ENCODE assay signal across 8 cellular contexts in genomic region chr1:205791568-205792180, GRCh38. TPM values are rescaled to one million over a fixed set of nuclear protein-coding genes. Genes with fewer than 3 reads are reported as not detected.
DNase-seq lines count a peak whose midpoint lies in the region; ATAC-seq lines count a peak whose summit lies in the region.

No MANE protein-coding gene starts in this region.

- no peaks in the 10 kb centered on the region for H3K9me3 Mint-ChIP-seq in activated CD4-positive, alpha-beta T cell treated with anti-CD3 and anti-CD28 coated beads for 36 hours (ENCODE audit: low read depth)

- no peaks in the 10 kb centered on the region for H3K9me3 ChIP-seq in mesenchymal stem cell (ENCODE audit: control insufficient read depth, low read length)

- no peak overlapping the region for H3K4me3 ChIP-seq in mesenchymal stem cell (ENCODE audit: insufficient read depth in 1 of 2, low read depth in 1 of 2, low read length in 2 of 2)

- peak; percentile 83 for DNase-seq in DMS53 (lab: John Stamatoyannopoulos, UW)
- peak; percentile 73 for DNase-seq in NCI-H2196 (lab: John Stamatoyannopoulos, UW; ENCODE audit: unreplicated experiment)
- peak; percentile 75 for DNase-seq in activated CD4-positive, alpha-beta T cell treated with anti-CD3 and anti-CD28 coated beads for 36 hours
- DNase-seq in ecto neural progenitor cell (ENCODE audit: low spot score): peak; percentile 76
- DNase-seq in mesenchymal stem cell: peak; percentile 52
- DNase-seq in stimulated activated naive CD8-positive, alpha-beta T cell treated with anti-CD3 and anti-CD28 coated beads, Interleukin-15, Interleukin-2, amounts not matched to agents 100 U/mL and 50 U/mL, for 24 hours: peak; percentile 64

- ATAC-seq in HG02571 (IDR thresholded peaks at IDR 0.05; ENCODE audit: unreplicated experiment): peak; percentile 69
- peak; percentile 99 for ATAC-seq in activated CD4-positive, alpha-beta T cell treated with anti-CD3 and anti-CD28 coated beads for 36 hours
- peak; percentile 88 for ATAC-seq in stimulated activated naive CD8-positive, alpha-beta T cell treated with anti-CD3 and anti-CD28 coated beads, Interleukin-15, Interleukin-2, amounts not matched to agents 100 U/mL and 50 U/mL, for 24 hours
- no peak for ATAC-seq in GM21390 (IDR thresholded peaks at IDR 0.05; ENCODE audit: unreplicated experiment)

- no peaks in the 10 kb centered on the region for H3K4me1 ChIP-seq in mesenchymal stem cell (ENCODE audit: control insufficient read depth, insufficient read depth, low read depth, low read length)

- H3K27me3 Mint-ChIP-seq in activated CD4-positive, alpha-beta T cell treated with anti-CD3 and anti-CD28 coated beads for 36 hours: no peaks in the 10 kb centered on the region

- no peak overlapping the region for H2BK12ac ChIP-seq in mesenchymal stem cell (ENCODE audit: low read length in 2 of 2)

- no peaks in the 10 kb centered on the region for H3K4me1 Mint-ChIP-seq in activated CD4-positive, alpha-beta T cell treated with anti-CD3 and anti-CD28 coated beads for 36 hours

- H3K18ac ChIP-seq in mesenchymal stem cell (ENCODE audit: low read depth in 1 of 2, low read length in 2 of 2): no peak overlapping the region

- no peak overlapping the region for H3K9ac ChIP-seq in mesenchymal stem cell (ENCODE audit: low read length)

- no peak overlapping the region for H2AK5ac ChIP-seq in mesenchymal stem cell (ENCODE audit: low read length, severe bottlenecking)

- H3K4ac ChIP-seq in mesenchymal stem cell (ENCODE audit: low read depth in 1 of 2, low read length in 2 of 2): no peak overlapping the region

- H2BK15ac ChIP-seq in mesenchymal stem cell (ENCODE audit: low read depth, poor library complexity, severe bottlenecking): no peak overlapping the region

- H4K8ac ChIP-seq in mesenchymal stem cell (ENCODE audit: low read length): no peak overlapping the region

- no peak overlapping the region for H3K4me2 ChIP-seq in mesenchymal stem cell (ENCODE audit: low read length, poor library complexity, severe bottlenecking)

- 70% methylated on average over 5 of the region's 5 CpGs for WGBS in mesenchymal stem cell

- no peak overlapping the region for H2BK120ac ChIP-seq in mesenchymal stem cell (ENCODE audit: low read depth, low read length)

- no peak overlapping the region for H2BK5ac ChIP-seq in mesenchymal stem cell (ENCODE audit: low read depth, low read length, poor library complexity, severe bottlenecking)

- intact Hi-C loops in activated CD4-positive, alpha-beta T cell treated with anti-CD3 and anti-CD28 coated beads for 36 hours (cut with DNase I, micrococcal nuclease): loop anchor here (1.0 to 5.0 kb wide), 6 partner anchors 116 to 316 kb away; no protein-coding TSS in a partner anchor

- H4K91ac ChIP-seq in mesenchymal stem cell (ENCODE audit: low read length): no peak overlapping the region

- CTCF ChIA-PET in activated CD4-positive, alpha-beta T cell treated with anti-CD3 and anti-CD28 coated beads for 36 hours (lab: Charles Lee): interaction anchor here (0.6 to 7.0 kb wide), 23 partner anchors 10 to 239 kb away, joined by 3 to 87 read pairs (median 4); partner anchors contain the start of genes PM20D1 and RAB29

- POLR2A ChIA-PET in activated CD4-positive, alpha-beta T cell treated with anti-CD3 and anti-CD28 coated beads for 36 hours (lab: Charles Lee): no interaction called here

- H3K4me3 Mint-ChIP-seq in activated CD4-positive, alpha-beta T cell treated with anti-CD3 and anti-CD28 coated beads for 36 hours: no peak overlapping the region

- H3K36me3 ChIP-seq in mesenchymal stem cell (ENCODE audit: control insufficient read depth in 1 of 2, insufficient read depth in 2 of 2, low read depth in 1 of 2, low read length in 2 of 2): peaks cover 38 to 67% of the 10 kb centered on the region in 2 experiments

- H3K79me1 ChIP-seq in mesenchymal stem cell (replicated peaks; ENCODE audit: low read length, poor library complexity, severe bottlenecking): no peaks in the 10 kb centered on the region

- H3K27me3 ChIP-seq in mesenchymal stem cell (ENCODE audit: control insufficient read depth in 1 of 2, insufficient read depth in 1 of 2, low read length in 2 of 2): no peaks in the 10 kb centered on the region

- no peak overlapping the region for H3K27ac Mint-ChIP-seq in activated CD4-positive, alpha-beta T cell treated with anti-CD3 and anti-CD28 coated beads for 36 hours

- no peak overlapping the region for H3K23ac ChIP-seq in mesenchymal stem cell (ENCODE audit: low read length in 2 of 2)

- peaks cover 19% of the 10 kb centered on the region for H3K36me3 Mint-ChIP-seq in activated CD4-positive, alpha-beta T cell treated with anti-CD3 and anti-CD28 coated beads for 36 hours (ENCODE audit: low read depth)

- H2AFZ ChIP-seq in mesenchymal stem cell (ENCODE audit: low read depth, low read length): no peak overlapping the region

- H3K27ac ChIP-seq in mesenchymal stem cell (ENCODE audit: low read length, poor library complexity, severe bottlenecking): no peak overlapping the region

- H3K14ac ChIP-seq in mesenchymal stem cell (ENCODE audit: low read length in 2 of 2): no peak overlapping the region

RNA-seq across cellular contexts. Expression of gene RAB29, which starts 16.4 kb away (rescaled TPM):
- total RNA-seq in activated CD4-positive, alpha-beta T cell treated with anti-CD3 and anti-CD28 coated beads for 36 hours: 10 to 100 TPM; 29.3 to 29.4 TPM
- 28.0 TPM for polyA plus RNA-seq in mesenchymal stem cell (2013, experiment 1 of 2)
- 29.2 TPM for polyA plus RNA-seq in mesenchymal stem cell (2013, experiment 2 of 2)

RNA-seq across cellular contexts. Expression of gene SLC41A1, which starts 21.3 kb away (rescaled TPM):
- total RNA-seq in activated CD4-positive, alpha-beta T cell treated with anti-CD3 and anti-CD28 coated beads for 36 hours: 10 to 100 TPM; 34.4 to 41.5 TPM
- 22.0 TPM for polyA plus RNA-seq in mesenchymal stem cell (2013, experiment 1 of 2)
- polyA plus RNA-seq in mesenchymal stem cell (2013, experiment 2 of 2): 21.4 TPM

RNA-seq across cellular contexts. Expression of gene NUCKS1, which starts 41.7 kb away (rescaled TPM):
- total RNA-seq in activated CD4-positive, alpha-beta T cell treated with anti-CD3 and anti-CD28 coated beads for 36 hours: 100 to 1,000 TPM; 189 to 260 TPM
- 114 TPM for polyA plus RNA-seq in mesenchymal stem cell (2013, experiment 1 of 2)
- polyA plus RNA-seq in mesenchymal stem cell (2013, experiment 2 of 2): 122 TPM

RNA-seq across cellular contexts. Expression of gene PM20D1, which starts 58.3 kb away (rescaled TPM):
- total RNA-seq in activated CD4-positive, alpha-beta T cell treated with anti-CD3 and anti-CD28 coated beads for 36 hours: under 1 TPM; 0.34 to 0.58 TPM
- polyA plus RNA-seq in mesenchymal stem cell (2013, experiment 1 of 2): not detected
- polyA plus RNA-seq in mesenchymal stem cell (2013, experiment 2 of 2): not detected
